In the genomic region with DNA sequence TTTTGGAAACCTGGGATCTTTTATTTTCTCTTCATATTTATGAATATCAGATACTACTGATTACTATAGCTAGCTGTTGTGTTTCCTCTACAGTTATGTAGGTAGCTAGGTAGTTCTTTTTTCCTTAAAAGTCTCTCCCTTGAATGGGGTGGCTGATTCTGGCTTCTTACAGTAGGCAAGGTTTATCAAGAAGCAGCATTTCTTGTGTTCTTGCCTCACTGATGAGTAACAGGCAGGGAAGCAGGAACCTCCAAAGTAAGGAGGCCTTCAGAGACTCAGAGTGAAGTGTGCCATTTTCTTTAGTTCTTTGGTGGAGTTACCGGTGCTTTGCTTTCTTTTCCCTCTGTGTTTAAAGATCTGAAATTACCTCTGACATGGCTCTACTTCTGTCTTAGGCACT, we compare ENCODE assay signal across 14 cellular contexts. TPM values are rescaled to one million over a fixed set of nuclear protein-coding genes. Genes with fewer than 3 reads are reported as not detected.
DNase-seq lines count a peak whose midpoint lies in the region; ATAC-seq and TF ChIP-seq lines count a peak whose summit lies in the region.
"Had no signal": no experiment of that assay in that cellular context is flagged by ENCODE, and none has a peak within 500 bp of the region (broad histone marks: within the 10 kb centered on the region; RNA-seq: fewer than 3 reads in every experiment).

No MANE protein-coding gene starts in this region.

- H3F3A ChIP-seq in neural progenitor cell (ENCODE audit: low read depth): no peaks in the 10 kb centered on the region

- ATAC-seq in GM21360 (IDR thresholded peaks at IDR 0.05; ENCODE audit: unreplicated experiment) (no peak), GM21529 (IDR thresholded peaks at IDR 0.05; ENCODE audit: unreplicated experiment) (no peak), mucosa of descending colon (no peak)
- ATAC-seq: naive thymus-derived CD4-positive, alpha-beta T cell had no signal

- H3K9me3 ChIP-seq in neural progenitor cell (ENCODE audit: low read depth) (no peaks in the 10 kb centered on the region), mucosa of descending colon (no peaks in the 10 kb centered on the region)
- H3K9me3 ChIP-seq: adrenal gland, BE2C had no signal

- peaks cover 90% of the 10 kb centered on the region for H3K79me2 ChIP-seq in neural progenitor cell (ENCODE audit: low read depth)

- no peaks in the 10 kb centered on the region for H3K4me1 ChIP-seq in neural progenitor cell
- no peaks in the 10 kb centered on the region for H3K4me1 ChIP-seq in mucosa of descending colon (ENCODE audit: low read depth)
- H3K4me1 ChIP-seq: BE2C had no signal

- TF ChIP-seq CTCF in epithelial cell of proximal tubule (conservative IDR thresholded peaks at IDR 0.05; ENCODE audit: low read depth, low read length) (no peak), neural progenitor cell (IDR thresholded peaks at IDR 0.05) (no peak), mucosa of descending colon (IDR thresholded peaks at IDR 0.05) (no peak)

- no peak overlapping the region for H3K4me3 ChIP-seq in epithelial cell of proximal tubule (ENCODE audit: low read depth, low read length)
- no peak overlapping the region for H3K4me3 ChIP-seq in neural progenitor cell
- H3K4me3 ChIP-seq in mucosa of descending colon: no peak overlapping the region
- H3K4me3 ChIP-seq: adrenal gland had no signal

- intact Hi-C loops in mucosa of descending colon (cut with DNase I, micrococcal nuclease): no loop called here

- H3K36me3 ChIP-seq in neural progenitor cell: no peaks in the 10 kb centered on the region
- no peaks in the 10 kb centered on the region for H3K36me3 ChIP-seq in mucosa of descending colon (ENCODE audit: low read depth)
- H3K36me3 ChIP-seq: adrenal gland, BE2C had no signal

- peaks cover 59% of the 10 kb centered on the region for H4K20me1 ChIP-seq in neural progenitor cell (ENCODE audit: low read depth)

- DNase-seq in AG20443 (ENCODE audit: low spot score) (peak; percentile 39), OCI-M1 (lab: John Stamatoyannopoulos, UW) (peak; percentile 7), epithelial cell of proximal tubule (ENCODE audit: low read depth) (peak; percentile 23), neural progenitor cell (ENCODE audit: low spot score) (no peak), NOMO-1 treated with dmso at 0.1 percent for 144 hours (lab: John Stamatoyannopoulos, UW; ENCODE audit: unreplicated experiment) (no peak), mucosa of descending colon (no peak)
- DNase-seq: activated CD8-positive, alpha-beta memory T cell treated with anti-CD3 and anti-CD28 coated beads, Interleukin-2, amount 50 U/mL, for 48 hours; adrenal gland; BE2C; MV-4-11; naive thymus-derived CD4-positive, alpha-beta T cell; stimulated activated CD4-positive, alpha-beta T cell treated with anti-CD3 and anti-CD28 coated beads, Interleukin-12 subunit alpha, Interleukin-12 subunit beta, amount 100 ng/mL, for 4 hours had no signal

- no peak overlapping the region for H3K9ac ChIP-seq in neural progenitor cell

- H3K27ac ChIP-seq in neural progenitor cell: peak overlapping the region; percentile 47

- no peaks in the 10 kb centered on the region for H3K9me3 Mint-ChIP-seq in neural progenitor cell

- no peaks in the 10 kb centered on the region for H3K27me3 ChIP-seq in neural progenitor cell
- H3K27me3 ChIP-seq: adrenal gland, BE2C had no signal

- H3K27ac Mint-ChIP-seq in neural progenitor cell: no peak overlapping the region

- no peak overlapping the region for H3K4me2 ChIP-seq in neural progenitor cell

- no peak overlapping the region for H2AFZ ChIP-seq in neural progenitor cell (replicated peaks)

- peaks cover 25% of the 10 kb centered on the region for H3K36me3 Mint-ChIP-seq in neural progenitor cell

- H3K4me1 Mint-ChIP-seq in neural progenitor cell: no peaks in the 10 kb centered on the region

- no peak overlapping the region for H3K4me3 Mint-ChIP-seq in neural progenitor cell
- H3K4me3 Mint-ChIP-seq: naive thymus-derived CD4-positive, alpha-beta T cell had no signal

- H3K27me3 Mint-ChIP-seq in neural progenitor cell (ENCODE audit: insufficient read depth, low read depth): no peaks in the 10 kb centered on the region
- H3K27me3 Mint-ChIP-seq: naive thymus-derived CD4-positive, alpha-beta T cell had no signal

RNA-seq across cellular contexts. Expression of a gene that starts 56.0 kb away (rescaled TPM):
- total RNA-seq in epithelial cell of proximal tubule (19.8 and 28.6 TPM in 2 replicates), neural progenitor cell (ENCODE audit: low replicate concordance) (66.5 and 106 TPM in 2 replicates), mucosa of descending colon (10 to 100 TPM; 30.5 to 46.6 (median 31.6) TPM)

Comparison
In these comparisons a context has a peak if more than half of its experiments do, and no peak if none do; other contexts are left out.
1. DNase-seq: peak in AG20443 (single experiment), OCI-M1 (single experiment) and epithelial cell of proximal tubule (single experiment); none in neural progenitor cell (single experiment), NOMO-1 treated with dmso at 0.1 percent for 144 hours (single experiment) and mucosa of descending colon (0 of 3).